23 cellular contexts compared by ENCODE assay signal in the genomic region with DNA sequence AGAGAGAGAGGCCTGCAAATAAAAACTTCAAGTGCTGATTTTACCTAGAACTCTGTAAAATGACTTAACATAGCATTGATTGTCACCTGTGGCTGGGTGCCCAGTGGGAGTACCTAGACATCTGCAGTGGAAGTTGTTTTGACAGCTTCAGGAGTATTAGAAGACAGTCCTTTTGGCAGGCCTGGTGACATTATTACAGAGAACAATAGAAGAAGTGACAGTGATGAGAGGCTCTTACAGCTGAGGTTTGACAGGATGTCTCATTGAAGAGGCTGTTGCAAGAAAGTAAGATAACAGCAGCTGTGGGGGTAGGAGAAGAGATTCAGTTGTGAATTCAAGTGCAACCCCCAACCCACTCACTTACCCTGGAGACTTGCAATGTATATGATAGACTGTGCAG.
DNase-seq lines count a peak whose midpoint lies in the region; ATAC-seq and TF ChIP-seq lines count a peak whose summit lies in the region.
"Had no signal": no experiment of that assay in that cellular context is flagged by ENCODE, and none has a peak within 500 bp of the region (broad histone marks: within the 10 kb centered on the region; RNA-seq: fewer than 3 reads in every experiment).

No MANE protein-coding gene starts in this region.

- no peaks in the 10 kb centered on the region for H3K36me3 ChIP-seq in brain microvascular endothelial cell (replicated peaks)
- H3K36me3 ChIP-seq: sigmoid colon, tibial nerve had no signal

- no peak for ATAC-seq in GM21367 (IDR thresholded peaks at IDR 0.05; ENCODE audit: unreplicated experiment)
- ATAC-seq in GM19452 (IDR thresholded peaks at IDR 0.05; ENCODE audit: unreplicated experiment) = no peak
- ATAC-seq: left cardiac atrium had no signal

- no peaks in the 10 kb centered on the region for H3K27me3 ChIP-seq in brain microvascular endothelial cell (replicated peaks)
- H3K27me3 ChIP-seq: sigmoid colon, tibial nerve had no signal

- H3K4me3 ChIP-seq in brain microvascular endothelial cell (ENCODE audit: low read depth, low read length) = no peak overlapping the region
- H3K4me3 ChIP-seq: sigmoid colon, tibial nerve had no signal

- in situ Hi-C loops in brain microvascular endothelial cell (cut with HindIII; ENCODE audit: low pct_ligation_motif_present, low sequenced_read_pairs) = loop anchor here (25.0 kb wide), 1 partner anchor 672 kb away; no protein-coding TSS in a partner anchor

- TF ChIP-seq CTCF in brain microvascular endothelial cell (IDR thresholded peaks at IDR 0.05; ENCODE audit: low read depth, low read length, missing control alignments) = no peak

- peak; percentile 12 for DNase-seq in NCI-H1092 treated with DMSO at 0.1 percent for 48 hours (lab: John Stamatoyannopoulos, UW)
- DNase-seq in NCI-H1092 (lab: John Stamatoyannopoulos, UW) = no peak
- DNase-seq in NCI-H187 (lab: John Stamatoyannopoulos, UW) = peak; percentile 6 to 9
- peak; percentile 29 for DNase-seq in amniotic epithelial cell (ENCODE audit: low read depth)
- DNase-seq in pons (ENCODE audit: low spot score) = peak; percentile 59
- DNase-seq in brain microvascular endothelial cell = no peak
- DNase-seq: 8988T; activated CD4-positive, alpha-beta T cell treated with anti-CD3 and anti-CD28 coated beads for 1 hour; activated CD8-positive, alpha-beta memory T cell treated with anti-CD3 and anti-CD28 coated beads, Interleukin-2, amount 50 U/mL, for 48 hours; activated naive CD4-positive, alpha-beta T cell treated with anti-CD3 and anti-CD28 coated beads for 36 hours; DND-41; effector CD8-positive, alpha-beta T cell; H9; left cardiac atrium; NCI-H1436; NCI-H774; sigmoid colon; stimulated activated CD4-positive, alpha-beta T cell treated with anti-CD3 and anti-CD28 coated beads, Interleukin-2, amount 100 ng/mL, for 48 hours; stimulated activated CD8-positive, alpha-beta memory T cell treated with anti-CD3 and anti-CD28 coated beads, Interleukin-4, amount 100 ng/mL, for 48 hours; T-helper 2 cell had no signal

- H3K27ac ChIP-seq in brain microvascular endothelial cell = no peak overlapping the region
- H3K27ac ChIP-seq: sigmoid colon had no signal

Comparison
In these comparisons a context has a peak if more than half of its experiments do, and no peak if none do; other contexts are left out.
1. DNase-seq: peak in NCI-H1092 treated with DMSO at 0.1 percent for 48 hours (single experiment), NCI-H187 (2 of 2), amniotic epithelial cell (single experiment) and pons (single experiment); none in NCI-H1092 (single experiment) and brain microvascular endothelial cell (single experiment).